In genomic region chr17:47717261-47717697, GRCh38 we compare ENCODE assay signal across 9 cellular contexts. TPM values are rescaled to one million over a fixed set of nuclear protein-coding genes. Genes with fewer than 3 reads are reported as not detected.
DNase-seq lines count a peak whose midpoint lies in the region; ATAC-seq, FAIRE-seq and TF ChIP-seq lines count a peak whose summit lies in the region.
"Had no signal": no experiment of that assay in that cellular context is flagged by ENCODE, and none has a peak within 500 bp of the region (broad histone marks: within the 10 kb centered on the region; RNA-seq: fewer than 3 reads in every experiment).

No MANE protein-coding gene starts in this region.

- peaks cover 13% of the 10 kb centered on the region for H3K4me1 ChIP-seq in A549

- no peaks in the 10 kb centered on the region for H3K27me3 Mint-ChIP-seq in activated CD4-positive, alpha-beta T cell treated with anti-CD3 and anti-CD28 coated beads, Interleukin-2, amount 10 ng/mL, durations not matched to agents 7 days and 5 days

- H3K4me2 ChIP-seq in A549, result no peak overlapping the region

- H3K36me3 Mint-ChIP-seq in activated CD4-positive, alpha-beta T cell treated with anti-CD3 and anti-CD28 coated beads, Interleukin-2, amount 10 ng/mL, durations not matched to agents 7 days and 5 days (ENCODE audit: low read depth), result no peaks in the 10 kb centered on the region

- H3K9me3 Mint-ChIP-seq in activated CD4-positive, alpha-beta T cell treated with anti-CD3 and anti-CD28 coated beads, Interleukin-2, amount 10 ng/mL, durations not matched to agents 7 days and 5 days, result no peaks in the 10 kb centered on the region

- POLR2A ChIA-PET in A549 (lab: Yijun Ruan, JAX), result no interaction called here
- POLR2A ChIA-PET in activated CD4-positive, alpha-beta T cell treated with anti-CD3 and anti-CD28 coated beads, Interleukin-2, amount 10 ng/mL, durations not matched to agents 7 days and 5 days (lab: Charles Lee), result no interaction called here

- DNase-seq in A549 (ENCODE audit: low read depth in 1 of 2, low spot score in 1 of 2), result no peak
- peak; percentile 50 for DNase-seq in activated CD4-positive, alpha-beta T cell treated with anti-CD3 and anti-CD28 coated beads, Interleukin-2, amount 10 ng/mL, durations not matched to agents 7 days and 5 days
- no peak for DNase-seq in left cardiac atrium
- no peak for DNase-seq in G401 (ENCODE audit: low spot score)
- DNase-seq in DMS79 (lab: John Stamatoyannopoulos, UW), result no peak
- no peak for DNase-seq in SW 1271 (lab: John Stamatoyannopoulos, UW)

- intact Hi-C loops in left cardiac atrium (cut with DNase I), result no loop called here

- no peak overlapping the region for H3K27ac ChIP-seq in A549

- CTCF ChIA-PET in A549 (lab: Yijun Ruan, JAX), result interaction anchor here (1.0 to 2.9 kb wide), 5 partner anchors 13 to 85 kb away, joined by 3 to 31 read pairs (median 4); no protein-coding TSS in a partner anchor
- CTCF ChIA-PET in activated CD4-positive, alpha-beta T cell treated with anti-CD3 and anti-CD28 coated beads, Interleukin-2, amount 10 ng/mL, durations not matched to agents 7 days and 5 days (lab: Charles Lee), result interaction anchor here (0.6 to 2.8 kb wide), 8 partner anchors 9 to 63 kb away, joined by 3 to 32 read pairs (median 5); partner anchors contain the start of gene TBX21

- H3K4me3 ChIP-seq in A549, result no peak overlapping the region
- H3K4me3 ChIP-seq in GM12875 (ENCODE audit: low read depth, low read length), result no peak overlapping the region

- in situ Hi-C loops in G401 (cut with HindIII; ENCODE audit: low sequenced_read_pairs), result no loop called here

- no peak for TF ChIP-seq RAD21 in A549 (conservative IDR thresholded peaks at IDR 0.05 in 1 of 2, IDR thresholded peaks at IDR 0.05 in 1 of 2)

- no peak for TF ChIP-seq POLR2A in A549 (IDR thresholded peaks at IDR 0.05; ENCODE audit: low read length)

- H3K4me1 Mint-ChIP-seq in activated CD4-positive, alpha-beta T cell treated with anti-CD3 and anti-CD28 coated beads, Interleukin-2, amount 10 ng/mL, durations not matched to agents 7 days and 5 days, result peaks cover 92% of the 10 kb centered on the region

- FAIRE-seq in A549 (lab: Jason Lieb, UNC), result no peak

- TF ChIP-seq CTCF in A549 (IDR thresholded peaks at IDR 0.05) (peak; percentile 27; the same call in 1 of the 3 replicates), GM12875 (IDR thresholded peaks at IDR 0.05; ENCODE audit: borderline replicate concordance, insufficient read depth, low read depth, low read length) (peak; percentile 44; the same call in 1 of the 2 replicates)

- WGBS in A549 (ENCODE audit: missing lambda C conversion rate), result 46% methylated on average over 2 of the region's 2 CpGs

- no peak for TF ChIP-seq EP300 in A549 (IDR thresholded peaks at IDR 0.05)

- H3K27ac Mint-ChIP-seq in activated CD4-positive, alpha-beta T cell treated with anti-CD3 and anti-CD28 coated beads, Interleukin-2, amount 10 ng/mL, durations not matched to agents 7 days and 5 days, result peak overlapping the region; percentile 16

- ATAC-seq in A549 (peak; percentile 7 to 49; a peak in 3 of 6 replicates), left cardiac atrium (peak; percentile 11 to 23), GM19467 (IDR thresholded peaks at IDR 0.05; ENCODE audit: unreplicated experiment) (no peak)

- H3K9me3 ChIP-seq in A549, result no peaks in the 10 kb centered on the region

- no peak overlapping the region for H3K4me3 Mint-ChIP-seq in activated CD4-positive, alpha-beta T cell treated with anti-CD3 and anti-CD28 coated beads, Interleukin-2, amount 10 ng/mL, durations not matched to agents 7 days and 5 days

TF ChIP-seq in A549, 52 proteins besides CTCF, POLR2A, EP300 and RAD21:
- TF ChIP-seq SMC3 (IDR thresholded peaks at IDR 0.05) (0 out of 3 replicates have a peak, but pooled peaks have one; percentile 11), EHF (CRISPR knock-in tag; IDR thresholded peaks at IDR 0.05) (no peak)

RNA-seq across cellular contexts. Expression of gene TBX21, which starts 15.8 kb away (rescaled TPM):
- polyA plus RNA-seq in A549 (2011; rRNA removed) (0.03 TPM in 1 of 2 replicates, not detected in the other), A549 (2017; fragmentation: RNase III; extraction: RNeasy Plus Mini Kit Qiagen cat#74134 plus additional on column Dnase treatment) (0.04 TPM in 1 of 3 replicates, not detected in the others)
- polyA plus RNA-seq in A549 (2012; cell fraction: cytosol; rRNA removed), result 0.04 TPM in 1 of 2 replicates, not detected in the other
- polyA plus RNA-seq in A549 (2012; cell fraction: nucleus; rRNA removed), result 0.02 TPM in 1 of 2 replicates, not detected in the other
- polyA minus RNA-seq in A549 (2011; rRNA and poly(A)+ RNA removed), result not detected in 2 replicates
- 10 to 100 TPM; 13.8 to 16.0 TPM for total RNA-seq in activated CD4-positive, alpha-beta T cell treated with anti-CD3 and anti-CD28 coated beads, Interleukin-2, amount 10 ng/mL, durations not matched to agents 7 days and 5 days
- total RNA-seq in left cardiac atrium, result under 1 TPM; 0.34 to 0.80 TPM
- total RNA-seq in G401 (2014; rRNA removed; shearing (Covaris generic)), result not detected in 2 replicates
- polyA plus RNA-seq: neural cell had no signal

RNA-seq across cellular contexts. Expression of gene TBKBP1, which starts 23.3 kb away (rescaled TPM):
- polyA plus RNA-seq in A549 (2011; rRNA removed), result 3.3 and 3.4 TPM in 2 replicates
- 5.8 and 8.3 TPM in 2 replicates for polyA plus RNA-seq in A549 (2012; cell fraction: cytosol; rRNA removed)
- 12.9 and 18.7 TPM in 2 replicates for polyA plus RNA-seq in A549 (2012; cell fraction: nucleus; rRNA removed)
- 7.1 to 9.5 TPM (median 9.3 TPM) in 3 replicates for polyA plus RNA-seq in A549 (2017; fragmentation: RNase III; extraction: RNeasy Plus Mini Kit Qiagen cat#74134 plus additional on column Dnase treatment)
- polyA minus RNA-seq in A549 (2011; rRNA and poly(A)+ RNA removed), result 3.0 and 3.7 TPM in 2 replicates
- 1 to 10 TPM; 2.5 to 3.0 TPM for total RNA-seq in activated CD4-positive, alpha-beta T cell treated with anti-CD3 and anti-CD28 coated beads, Interleukin-2, amount 10 ng/mL, durations not matched to agents 7 days and 5 days
- total RNA-seq in left cardiac atrium, result 10 to 100 TPM; 13.7 to 17.9 TPM
- total RNA-seq in G401 (2014; rRNA removed; shearing (Covaris generic)), result 18.9 and 32.5 TPM in 2 replicates

Comparison
In these comparisons a context has a peak if more than half of its experiments do, and no peak if none do; other contexts are left out.
1. RNA of gene TBX21, which starts 15.8 kb away (total RNA-seq): 13.8 to 16.0 TPM in activated CD4-positive, alpha-beta T cell treated with anti-CD3 and anti-CD28 coated beads, Interleukin-2, amount 10 ng/mL, durations not matched to agents 7 days and 5 days; 0.34 to 0.80 TPM in left cardiac atrium and not detected in G401; every median in the first group is over 4 times any median in the second.